34 cellular contexts compared by ENCODE assay signal in genomic region chr7:48261696-48262095, GRCh38.
"Had no signal": no experiment of that assay in that cellular context is flagged by ENCODE, and none has a peak within 500 bp of the region (broad histone marks: within the 10 kb centered on the region; RNA-seq: fewer than 3 reads in every experiment).

No MANE protein-coding gene starts in this region.

- H3K27me3 ChIP-seq: adrenal gland, ascending aorta, body of pancreas, brain microvascular endothelial cell, breast epithelium, cardiac muscle cell had no signal

- H3K4me1 ChIP-seq: adrenal gland, ascending aorta, body of pancreas, breast epithelium had no signal

- H3K27ac ChIP-seq: adrenal gland, ascending aorta, body of pancreas, brain microvascular endothelial cell, breast epithelium, cardiac muscle cell had no signal

- H3K9me3 ChIP-seq: adrenal gland, ascending aorta, body of pancreas, breast epithelium had no signal

- FAIRE-seq: astrocyte, bronchial epithelial cell had no signal

- H3K4me3 ChIP-seq: adrenal gland, ascending aorta, body of pancreas, breast epithelium, cardiac muscle cell had no signal

- ATAC-seq: activated naive CD4-positive, alpha-beta T cell treated with anti-CD3 and anti-CD28 coated beads, Interleukin-2, amount 50 U/mL, for 72 hours; activated naive CD8-positive, alpha-beta T cell treated with anti-CD3 and anti-CD28 coated beads, Interleukin-2, amount 50 U/mL, for 24 hours; activated T-cell treated with anti-CD3 and anti-CD28 coated beads, Interleukin-2, amount 50 U/mL, for 4 hours; activated T-cell treated with anti-CD3 and anti-CD28 coated beads, Interleukin-2, amount 50 U/mL, for 72 hours; activated T-helper 17 cell treated with anti-CD3 and anti-CD28 coated beads, Interleukin-2, amount 50 U/mL, for 72 hours; body of pancreas had no signal

- DNase-seq: activated effector memory CD4-positive, alpha-beta T cell treated with anti-CD3 and anti-CD28 coated beads, Interleukin-2, amount 50 U/mL, for 16 hours; activated effector memory CD4-positive, alpha-beta T cell treated with Interleukin-2 at 50 U/mL for 16 hours; activated gamma-delta T cell; activated gamma-delta T cell treated with Interleukin-2 at 50 U/mL for 16 hours; activated naive CD4-positive, alpha-beta T cell; activated naive CD4-positive, alpha-beta T cell treated with anti-CD3 and anti-CD28 coated beads for 36 hours; activated naive CD4-positive, alpha-beta T cell treated with anti-CD3 and anti-CD28 coated beads, Interleukin-2, amount 10 ng/mL, durations not matched to agents 7 days and 5 days; activated naive CD4-positive, alpha-beta T cell treated with anti-CD3 and anti-CD28 coated beads, Interleukin-2, amount 50 U/mL, for 16 hours; activated naive CD4-positive, alpha-beta T cell treated with Interleukin-2 at 50 U/mL for 16 hours; activated naive CD8-positive, alpha-beta T cell treated with anti-CD3 and anti-CD28 coated beads for 36 hours; activated naive CD8-positive, alpha-beta T cell treated with anti-CD3 and anti-CD28 coated beads, Interleukin-2, amount 10 ng/mL, durations not matched to agents 7 days and 5 days; activated naive CD8-positive, alpha-beta T cell treated with anti-CD3 and anti-CD28 coated beads, Interleukin-2, amount 50 U/mL, for 24 hours; activated T-cell treated with anti-CD3 and anti-CD28 coated beads, Interleukin-2, amount 50 U/mL, for 1 hour; activated T-cell treated with anti-CD3 and anti-CD28 coated beads, Interleukin-2, amount 50 U/mL, for 24 hours; activated T-cell treated with anti-CD3 and anti-CD28 coated beads, Interleukin-2, amount 50 U/mL, for 4 hours; activated T-cell treated with anti-CD3 and anti-CD28 coated beads, Interleukin-2, amount 50 U/mL, for 48 hours; activated T-cell treated with anti-CD3 and anti-CD28 coated beads, Interleukin-2, amount 50 U/mL, for 72 hours; adrenal gland; amniotic stem cell; amygdala; anterior cingulate cortex; aorta; body of pancreas; brain microvascular endothelial cell; caudate nucleus; central memory CD4-positive, alpha-beta T cell; cerebellar nuclear complex had no signal

- H3K36me3 ChIP-seq: adrenal gland, ascending aorta, brain microvascular endothelial cell, breast epithelium, cardiac muscle cell had no signal
